In genomic region chr7:20219446-20220292, GRCh38 we compare ENCODE assay signal across 8 cellular contexts. TPM values are rescaled to one million over a fixed set of nuclear protein-coding genes. Genes with fewer than 3 reads are reported as not detected.
DNase-seq lines count a peak whose midpoint lies in the region; ATAC-seq and TF ChIP-seq lines count a peak whose summit lies in the region.

No MANE protein-coding gene starts in this region.

- H3K9ac ChIP-seq in KMS-11: peak overlapping the region; percentile 73
- H3K9ac ChIP-seq in SU-DHL-6 (ENCODE audit: low read length): peak overlapping the region; percentile 62

- H3F3A ChIP-seq in SU-DHL-6 (ENCODE audit: insufficient read depth): peaks cover 42% of the 10 kb centered on the region

- DNase-seq in H4 (ENCODE audit: low spot score) (peak; percentile 100), foreskin fibroblast (peak; percentile 88 to 92), osteoblast (ENCODE audit: insufficient read length, low spot score, missing footprints) (no peak), HFFc6 (no peak), NCI-H524 treated with DMSO at 0.1 percent for 48 hours (lab: John Stamatoyannopoulos, UW) (no peak)

- H2AFZ ChIP-seq in KMS-11 (ENCODE audit: low read depth): peak overlapping the region; percentile 42
- peak overlapping the region; percentile 7 for H2AFZ ChIP-seq in SU-DHL-6 (ENCODE audit: low read depth, low read length, severe bottlenecking)
- H2AFZ ChIP-seq in osteoblast (ENCODE audit: low read length): peak overlapping the region; percentile 6

- H3K4me1 ChIP-seq in KMS-11 (ENCODE audit: low read depth, poor library complexity, severe bottlenecking): peaks cover 87% of the 10 kb centered on the region
- peaks cover 35% of the 10 kb centered on the region for H3K4me1 ChIP-seq in osteoblast (ENCODE audit: insufficient read depth, low read length)

- H3K36me3 ChIP-seq in KMS-11 (ENCODE audit: insufficient read depth) (no peaks in the 10 kb centered on the region), SU-DHL-6 (ENCODE audit: low read length) (0 out of 2 replicates have a peak, but pooled peaks cover under 1% of the 10 kb centered on the region), osteoblast (ENCODE audit: insufficient read depth, low read length) (no peaks in the 10 kb centered on the region)

- H3K27ac Mint-ChIP-seq in HFFc6: no peak overlapping the region

- no peaks in the 10 kb centered on the region for H3K9me3 ChIP-seq in SU-DHL-6 (ENCODE audit: insufficient read depth, low read length)
- H3K9me3 ChIP-seq in osteoblast (ENCODE audit: low read depth, low read length): no peaks in the 10 kb centered on the region

- TF ChIP-seq CTCF in KMS-11 (conservative IDR thresholded peaks at IDR 0.05; ENCODE audit: low read depth, low read length) (0 out of 2 replicates have a peak, but pooled peaks have one; percentile 24), SU-DHL-6 (IDR thresholded peaks at IDR 0.05; ENCODE audit: insufficient read depth, low read length, poor library complexity, severe bottlenecking) (no peak), foreskin fibroblast (IDR thresholded peaks at IDR 0.05; ENCODE audit: low read depth, low read length) (no peak), osteoblast (IDR thresholded peaks at IDR 0.05; ENCODE audit: extremely low read depth, low read depth, low read length) (no peak), HFFc6 (IDR thresholded peaks at IDR 0.05) (no peak)

- H3K27me3 ChIP-seq in KMS-11 (ENCODE audit: insufficient read depth, low read depth) (no peaks in the 10 kb centered on the region), SU-DHL-6 (ENCODE audit: low read length) (no peaks in the 10 kb centered on the region), osteoblast (ENCODE audit: insufficient read depth, low read length) (no peaks in the 10 kb centered on the region)

- H3K36me3 Mint-ChIP-seq in HFFc6 (ENCODE audit: low read depth): no peaks in the 10 kb centered on the region

- peaks cover 19% of the 10 kb centered on the region; the same call in 1 of the 2 replicates for H3K9me3 Mint-ChIP-seq in HFFc6

- H3K27ac ChIP-seq in KMS-11: peak overlapping the region; percentile 93
- H3K27ac ChIP-seq in SU-DHL-6 (ENCODE audit: low read depth, low read length): peak overlapping the region; percentile 95
- peak overlapping the region; percentile 77 for H3K27ac ChIP-seq in osteoblast (ENCODE audit: low read depth, low read length)

- ATAC-seq in GM18498 (IDR thresholded peaks at IDR 0.05; ENCODE audit: unreplicated experiment): peak; percentile 82

- H3K4me3 ChIP-seq in KMS-11 (IDR thresholded peaks at IDR 0.05; ENCODE audit: insufficient read depth, low read depth, low read length) (no peak overlapping the region), SU-DHL-6 (ENCODE audit: insufficient read depth, low read length, poor library complexity, severe bottlenecking) (peak overlapping the region; percentile 69), foreskin fibroblast (ENCODE audit: low read depth in 1 of 2, low read length in 2 of 2) (no peak overlapping the region), osteoblast (ENCODE audit: insufficient read depth, low read length) (no peak overlapping the region)

- no peaks in the 10 kb centered on the region for H3K9me2 ChIP-seq in SU-DHL-6 (replicated peaks; ENCODE audit: insufficient read depth, low read length)

- H4K20me1 ChIP-seq in KMS-11 (ENCODE audit: insufficient read depth) (no peaks in the 10 kb centered on the region), SU-DHL-6 (ENCODE audit: low read depth, low read length) (no peaks in the 10 kb centered on the region), osteoblast (ENCODE audit: insufficient read depth, low read length) (no peaks in the 10 kb centered on the region)

- H3K27me3 Mint-ChIP-seq in HFFc6 (ENCODE audit: insufficient read depth): no peaks in the 10 kb centered on the region

- H3K4me1 Mint-ChIP-seq in HFFc6 (ENCODE audit: low read depth): no peaks in the 10 kb centered on the region

- no peak overlapping the region for H3K4me3 Mint-ChIP-seq in HFFc6

- H3K4me2 ChIP-seq in KMS-11 (peak overlapping the region; percentile 69), SU-DHL-6 (ENCODE audit: low read depth, low read length, poor library complexity, severe bottlenecking) (peak overlapping the region; percentile 85), osteoblast (ENCODE audit: insufficient read depth, low read length) (peak overlapping the region; percentile 20)

- H3K79me2 ChIP-seq in KMS-11 (ENCODE audit: insufficient read depth, low read depth) (peaks cover 24% of the 10 kb centered on the region), SU-DHL-6 (ENCODE audit: insufficient read depth, low read length) (peaks cover 25% of the 10 kb centered on the region), osteoblast (ENCODE audit: insufficient read depth, low read length) (no peaks in the 10 kb centered on the region)

RNA-seq across cellular contexts. Expression of gene MACC1, which starts 2.5 kb away (rescaled TPM):
- 0.46 and 0.53 TPM in 2 replicates for total RNA-seq in H4 (2014; rRNA removed; shearing (Covaris generic))
- total RNA-seq in osteoblast: 0.29 and 0.36 TPM in 2 replicates
- total RNA-seq in HFFc6 (2021; fragmentation: NEBNext Ultra II Directional; extraction: Animal tissue kit (Norgen Biotek cat#: 25700)): not detected

Comparison
In these comparisons a context has a peak if more than half of its experiments do, and no peak if none do; other contexts are left out.
1. DNase-seq: peak in H4 (single experiment) and foreskin fibroblast (2 of 2); none in osteoblast (single experiment), HFFc6 (single experiment) and NCI-H524 treated with DMSO at 0.1 percent for 48 hours (single experiment).
2. H3K4me2 ChIP-seq: peak in every context shown above with its lines; median percentile 85 in SU-DHL-6; 69 in KMS-11; 20 in osteoblast.
3. Peak in every context shown above with its lines, with median percentiles within 50 percentile points of each other: H2AFZ ChIP-seq and H3K27ac ChIP-seq.